8 cellular contexts compared by ENCODE assay signal in the genomic region with DNA sequence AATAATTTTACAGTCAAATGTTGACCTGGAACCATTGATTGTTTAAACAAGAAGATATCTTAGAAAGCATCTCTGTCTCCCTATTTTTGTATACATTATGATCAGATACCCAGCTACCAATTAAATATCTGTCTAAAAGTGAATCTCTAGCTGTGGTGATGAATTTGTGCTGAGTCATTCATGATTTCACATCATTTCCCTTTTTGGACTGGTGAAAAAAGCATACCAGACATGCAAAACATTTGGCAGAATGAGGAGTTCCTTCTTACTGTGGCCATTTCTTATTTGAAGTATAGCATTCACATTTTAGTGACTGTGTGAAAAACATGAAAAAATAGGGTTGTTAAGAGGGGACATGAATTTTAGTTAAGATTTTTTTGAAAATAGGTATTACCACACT.
A peak's percentile ranks its signal among the peaks of the same experiment; 100 is the strongest.
DNase-seq lines count a peak whose midpoint lies in the region; ATAC-seq, FAIRE-seq and TF ChIP-seq lines count a peak whose summit lies in the region.

No MANE protein-coding gene starts in this region.

- TF ChIP-seq RAD21 in K562 (CRISPR knock-in tag; conservative IDR thresholded peaks at IDR 0.05 in 1 of 2, IDR thresholded peaks at IDR 0.05 in 1 of 2), result no peak

- DNase-seq in AG10803 (ENCODE audit: low read depth) (peak; percentile 86), GM20000 (ENCODE audit: low spot score) (peak; percentile 65), K562 (ENCODE audit: extremely low read depth in 1 of 4, low spot score in 3 of 4) (peak in 2 of 4 experiments; percentile 25 to 35), islet precursor cell (no peak), kidney (no peak), NCI-H748 treated with DMSO at 0.1 percent for 48 hours (lab: John Stamatoyannopoulos, UW) (no peak), SHP77 treated with DMSO at 0.1 percent for 48 hours (lab: John Stamatoyannopoulos, UW) (no peak)

- BruUV-seq in K562 (replicated peaks; lab: Mats Ljungman, UMichigan), result no TSS peak

- in situ Hi-C loops in K562 (cut with MboI), result no loop called here

- TF ChIP-seq CTCF in AG10803 (conservative IDR thresholded peaks at IDR 0.05; ENCODE audit: low read length) (no peak), GM20000 (IDR thresholded peaks at IDR 0.05; ENCODE audit: extremely low read depth, missing control alignments) (no peak), K562 (IDR thresholded peaks at IDR 0.05 in 2 of 3, conservative IDR thresholded peaks at IDR 0.05 in 1 of 3; ENCODE audit: insufficient read depth in 2 of 3, low read depth in 1 of 3, low read length in 3 of 3) (no peak), kidney (IDR thresholded peaks at IDR 0.05; ENCODE audit: borderline replicate concordance, extremely low read depth, insufficient read depth) (no peak)

- ATAC-seq in HG03558 (IDR thresholded peaks at IDR 0.05; ENCODE audit: extremely low read depth, unreplicated experiment), result peak; percentile 84
- ATAC-seq in K562, result peak; percentile 65

- H3K4me3 ChIP-seq in AG10803 (ENCODE audit: low read length) (no peak overlapping the region), K562 (no peak overlapping the region), kidney (ENCODE audit: low read length in 2 of 2) (no peak overlapping the region)

- H3K27me3 ChIP-seq in K562 (ENCODE audit: control insufficient read depth in 2 of 2, insufficient read depth in 2 of 2, low read length in 2 of 2), result no peaks in the 10 kb centered on the region

- H3K27ac ChIP-seq in K562 (ENCODE audit: extremely low read depth, low read depth, low read length) (0 out of 3 replicates have a peak overlapping the region, but pooled peaks have one; percentile 17), kidney (ENCODE audit: low read depth in 2 of 2, low read length in 2 of 2) (no peak overlapping the region)

- CTCF ChIA-PET in K562 (lab: Yijun Ruan, JAX; ENCODE audit: low intra/inter-chr PET ratio), result no interaction called here

- no peak overlapping the region for H3K9ac ChIP-seq in K562 (ENCODE audit: insufficient read depth in 1 of 2, low read depth in 2 of 2, low read length in 2 of 2)
- no peak overlapping the region for H3K9ac ChIP-seq in kidney (ENCODE audit: low read length in 2 of 2)

- H3K9me3 ChIP-seq in K562 (replicated peaks; ENCODE audit: control insufficient read depth, insufficient read depth, low read depth, low read length), result no peaks in the 10 kb centered on the region
- no peaks in the 10 kb centered on the region for H3K9me3 ChIP-seq in kidney (ENCODE audit: control insufficient read depth in 1 of 2, low read length in 2 of 2)

- no peaks in the 10 kb centered on the region for H3K9me1 ChIP-seq in K562 (ENCODE audit: control insufficient read depth, insufficient read depth, low read length)

- 0 out of 2 replicates have a peak, but pooled peaks have one; percentile 11 for TF ChIP-seq EP300 in K562 (IDR thresholded peaks at IDR 0.05; ENCODE audit: low read length)

- no peaks in the 10 kb centered on the region for H4K20me1 ChIP-seq in K562 (replicated peaks; ENCODE audit: control insufficient read depth, insufficient read depth, low read length)

- H2AFZ ChIP-seq in K562 (ENCODE audit: low read depth, low read length), result no peak overlapping the region

- TF ChIP-seq POLR2A in K562 (conservative IDR thresholded peaks at IDR 0.05), result no peak

- H3K4me2 ChIP-seq in K562 (ENCODE audit: insufficient read depth, low read length), result no peak overlapping the region

- H3K4me1 ChIP-seq in K562 (replicated peaks in 1 of 2; ENCODE audit: control insufficient read depth in 2 of 2, insufficient read depth in 2 of 2, low read length in 2 of 2), result peaks cover 0 to 18% of the 10 kb centered on the region in 2 experiments; a peak in 4 of 5 replicates
- no peaks in the 10 kb centered on the region for H3K4me1 ChIP-seq in kidney (ENCODE audit: control insufficient read depth in 1 of 2, insufficient read depth in 1 of 2, low read depth in 1 of 2, low read length in 2 of 2)

- POLR2A ChIA-PET in K562 (lab: Yijun Ruan, JAX), result no interaction called here

- H3K36me3 ChIP-seq in K562 (ENCODE audit: control insufficient read depth, insufficient read depth, low read length) (no peaks in the 10 kb centered on the region), kidney (ENCODE audit: control insufficient read depth in 1 of 2, insufficient read depth in 2 of 2, low read length in 2 of 2) (no peaks in the 10 kb centered on the region)

- FAIRE-seq in K562 (lab: Jason Lieb, UNC) (peak; percentile 61), kidney (lab: Jason Lieb, UNC) (no peak)

- intact Hi-C loops in K562 (cut with micrococcal nuclease), result no loop called here
- intact Hi-C loops in kidney (cut with DNase I), result no loop called here

- H3K79me2 ChIP-seq in K562 (ENCODE audit: control insufficient read depth, insufficient read depth, low read length), result peaks cover 5% of the 10 kb centered on the region; the same call in 1 of the 3 replicates

TF ChIP-seq in K562, 482 proteins besides CTCF, POLR2A, EP300 and RAD21 (continues in another document):
- no peak for TF ChIP-seq ZBTB7A (IDR thresholded peaks at IDR 0.05; ENCODE audit: borderline replicate concordance, control insufficient read depth, low read depth, low read length)
- no peak for TF ChIP-seq NR2C2 (CRISPR knock-in tag; IDR thresholded peaks at IDR 0.05)
- TF ChIP-seq NR2C2 (tag; IDR thresholded peaks at IDR 0.05), result no peak
- no peak for TF ChIP-seq OTX1 (CRISPR knock-in tag; IDR thresholded peaks at IDR 0.05)
- TF ChIP-seq, protein P1, sequence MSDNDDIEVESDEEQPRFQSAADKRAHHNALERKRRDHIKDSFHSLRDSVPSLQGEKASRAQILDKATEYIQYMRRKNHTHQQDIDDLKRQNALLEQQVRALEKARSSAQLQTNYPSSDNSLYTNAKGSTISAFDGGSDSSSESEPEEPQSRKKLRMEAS (CRISPR knock-in tag; IDR thresholded peaks at IDR 0.05), result no peak
- TF ChIP-seq, protein P2, sequence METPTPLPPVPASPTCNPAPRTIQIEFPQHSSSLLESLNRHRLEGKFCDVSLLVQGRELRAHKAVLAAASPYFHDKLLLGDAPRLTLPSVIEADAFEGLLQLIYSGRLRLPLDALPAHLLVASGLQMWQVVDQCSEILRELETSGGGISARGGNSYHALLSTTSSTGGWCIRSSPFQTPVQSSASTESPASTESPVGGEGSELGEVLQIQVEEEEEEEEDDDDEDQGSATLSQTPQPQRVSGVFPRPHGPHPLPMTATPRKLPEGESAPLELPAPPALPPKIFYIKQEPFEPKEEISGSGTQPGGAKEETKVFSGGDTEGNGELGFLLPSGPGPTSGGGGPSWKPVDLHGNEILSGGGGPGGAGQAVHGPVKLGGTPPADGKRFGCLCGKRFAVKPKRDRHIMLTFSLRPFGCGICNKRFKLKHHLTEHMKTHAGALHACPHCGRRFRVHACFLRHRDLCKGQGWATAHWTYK (CRISPR knock-in tag; IDR thresholded peaks at IDR 0.05), result no peak
- 0 out of 2 replicates have a peak, but pooled peaks have one; percentile 13 for TF ChIP-seq POLR2H (tag; IDR thresholded peaks at IDR 0.05; ENCODE audit: low read depth)
- no peak for TF ChIP-seq DIDO1 (tag; IDR thresholded peaks at IDR 0.05; ENCODE audit: low read depth)
- no peak for TF ChIP-seq ZFP36 (IDR thresholded peaks at IDR 0.05; ENCODE audit: low read depth, low read length, partially characterized antibody)
- TF ChIP-seq, protein P3, sequence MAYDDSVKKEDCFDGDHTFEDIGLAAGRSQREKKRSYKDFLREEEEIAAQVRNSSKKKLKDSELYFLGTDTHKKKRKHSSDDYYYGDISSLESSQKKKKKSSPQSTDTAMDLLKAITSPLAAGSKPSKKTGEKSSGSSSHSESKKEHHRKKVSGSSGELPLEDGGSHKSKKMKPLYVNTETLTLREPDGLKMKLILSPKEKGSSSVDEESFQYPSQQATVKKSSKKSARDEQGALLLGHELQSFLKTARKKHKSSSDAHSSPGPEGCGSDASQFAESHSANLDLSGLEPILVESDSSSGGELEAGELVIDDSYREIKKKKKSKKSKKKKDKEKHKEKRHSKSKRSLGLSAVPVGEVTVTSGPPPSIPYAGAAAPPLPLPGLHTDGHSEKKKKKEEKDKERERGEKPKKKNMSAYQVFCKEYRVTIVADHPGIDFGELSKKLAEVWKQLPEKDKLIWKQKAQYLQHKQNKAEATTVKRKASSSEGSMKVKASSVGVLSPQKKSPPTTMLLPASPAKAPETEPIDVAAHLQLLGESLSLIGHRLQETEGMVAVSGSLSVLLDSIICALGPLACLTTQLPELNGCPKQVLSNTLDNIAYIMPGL (CRISPR knock-in tag; IDR thresholded peaks at IDR 0.05), result no peak
- no peak for TF ChIP-seq KLF6 (CRISPR knock-in tag; IDR thresholded peaks at IDR 0.05; ENCODE audit: borderline replicate concordance)
- TF ChIP-seq MAFF (IDR thresholded peaks at IDR 0.05; ENCODE audit: low read length), result peak; percentile 97

Comparison
In these comparisons a context has a peak if more than half of its experiments do, and no peak if none do; other contexts are left out.
1. DNase-seq: peak in AG10803 (single experiment) and GM20000 (single experiment); none in islet precursor cell (single experiment), kidney (single experiment), NCI-H748 treated with DMSO at 0.1 percent for 48 hours (single experiment) and SHP77 treated with DMSO at 0.1 percent for 48 hours (single experiment).